ENCODE assay signal across 8 cellular contexts in the genomic region with DNA sequence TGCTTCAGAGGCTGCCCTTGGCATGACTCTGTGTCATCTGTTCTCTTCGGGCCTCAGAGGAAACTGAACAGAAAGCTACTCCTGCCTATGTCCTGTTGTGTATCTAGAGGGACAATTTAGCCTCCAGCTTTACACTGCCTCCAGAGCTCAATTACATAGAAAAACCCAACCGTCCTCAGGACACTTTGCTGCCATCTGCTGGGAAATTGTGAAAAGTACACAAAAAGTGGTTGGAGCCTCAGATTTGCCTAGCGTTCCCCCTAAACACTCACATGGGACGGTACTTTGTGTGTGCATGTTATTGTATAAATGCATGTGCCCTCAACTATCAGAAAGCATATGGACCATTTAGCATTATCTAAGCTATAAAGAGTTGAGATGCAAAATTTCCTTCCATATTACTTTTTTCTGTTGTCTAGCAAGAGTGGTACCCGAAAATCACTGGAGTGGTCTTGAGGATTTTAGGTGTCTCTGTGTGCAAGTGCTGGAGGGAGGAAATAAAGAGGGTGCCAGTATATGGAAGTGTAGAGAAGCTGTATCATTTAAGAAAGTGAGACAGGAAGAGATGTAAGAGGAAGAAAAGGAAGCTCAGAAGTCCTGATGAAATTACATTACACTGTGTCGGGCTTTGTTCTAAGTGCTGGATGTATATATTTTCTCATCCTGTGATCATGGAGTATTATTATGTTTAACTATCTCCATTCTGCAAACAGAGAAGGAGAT. TPM values are rescaled to one million over a fixed set of nuclear protein-coding genes. Genes with fewer than 3 reads are reported as not detected.
DNase-seq lines count a peak whose midpoint lies in the region; ATAC-seq and TF ChIP-seq lines count a peak whose summit lies in the region.

No MANE protein-coding gene starts in this region.

- H3K4me1 ChIP-seq in Panc1 (ENCODE audit: control insufficient read depth, insufficient read depth, low read length) = no peaks in the 10 kb centered on the region
- H3K4me1 ChIP-seq in gastroesophageal sphincter = no peaks in the 10 kb centered on the region
- H3K4me1 ChIP-seq in smooth muscle cell (ENCODE audit: low read depth) = no peaks in the 10 kb centered on the region
- H3K4me1 ChIP-seq in BE2C = no peaks in the 10 kb centered on the region

- no TSS peak for BruUV-seq in Panc1 (replicated peaks; lab: Mats Ljungman, UMichigan)

- H3K27ac ChIP-seq in AG04450 (ENCODE audit: low read depth, low read length) (no peak overlapping the region), Panc1 (ENCODE audit: low read length) (no peak overlapping the region), gastroesophageal sphincter (no peak overlapping the region), smooth muscle cell (ENCODE audit: low read depth) (no peak overlapping the region)

- H3F3A ChIP-seq in smooth muscle cell (ENCODE audit: low read depth) = no peaks in the 10 kb centered on the region

- no peak overlapping the region for H2AFZ ChIP-seq in smooth muscle cell (ENCODE audit: low read depth)

- ATAC-seq in GM19395 (IDR thresholded peaks at IDR 0.05; ENCODE audit: unreplicated experiment) = peak; percentile 72
- ATAC-seq in Panc1 = peak; percentile 63; the same call in 1 of the 2 replicates
- ATAC-seq in gastroesophageal sphincter = no peak
- no peak for ATAC-seq in GM18505 (IDR thresholded peaks at IDR 0.05; ENCODE audit: unreplicated experiment)

- H3K27me3 ChIP-seq in AG04450 (ENCODE audit: control insufficient read depth, insufficient read depth, low read length) = no peaks in the 10 kb centered on the region
- H3K27me3 ChIP-seq in Panc1 (ENCODE audit: control insufficient read depth, insufficient read depth, low read length) = no peaks in the 10 kb centered on the region
- H3K27me3 ChIP-seq in gastroesophageal sphincter = peaks cover 6% of the 10 kb centered on the region
- no peaks in the 10 kb centered on the region for H3K27me3 ChIP-seq in smooth muscle cell (ENCODE audit: low read depth)
- H3K27me3 ChIP-seq in BE2C = no peaks in the 10 kb centered on the region

- no peak for DNase-seq in AG04450 (ENCODE audit: low read depth, low spot score)
- DNase-seq in Panc1 (ENCODE audit: low read depth, low spot score) = peak; percentile 7
- DNase-seq in smooth muscle cell (lab: John Stamatoyannopoulos, UW; ENCODE audit: unreplicated experiment) = no peak
- no peak for DNase-seq in NCI-H774 (lab: John Stamatoyannopoulos, UW)
- no peak for DNase-seq in BE2C

- no peak overlapping the region for H3K9ac ChIP-seq in smooth muscle cell (ENCODE audit: low read depth)

- TF ChIP-seq POLR2A in gastroesophageal sphincter (IDR thresholded peaks at IDR 0.05) (no peak), GM18505 (IDR thresholded peaks at IDR 0.05; ENCODE audit: borderline replicate concordance, extremely low read depth, insufficient read depth, insufficient read length) (no peak)

- no peak overlapping the region for H3K4me2 ChIP-seq in smooth muscle cell

- no peak overlapping the region for H3K4me3 ChIP-seq in AG04450 (ENCODE audit: low read depth, low read length)
- H3K4me3 ChIP-seq in Panc1 (ENCODE audit: low read depth in 2 of 2, low read length in 2 of 2) = no peak overlapping the region
- H3K4me3 ChIP-seq in gastroesophageal sphincter = no peak overlapping the region
- no peak overlapping the region for H3K4me3 ChIP-seq in smooth muscle cell
- no peak overlapping the region for H3K4me3 ChIP-seq in BE2C (ENCODE audit: low read depth, low read length)

- peaks cover 13% of the 10 kb centered on the region for H3K9me3 ChIP-seq in AG04450 (ENCODE audit: control insufficient read depth, insufficient read depth, low read length)
- H3K9me3 ChIP-seq in Panc1 (ENCODE audit: control insufficient read depth, insufficient read depth, low read depth, low read length) = no peaks in the 10 kb centered on the region
- H3K9me3 ChIP-seq in gastroesophageal sphincter = no peaks in the 10 kb centered on the region
- no peaks in the 10 kb centered on the region for H3K9me3 ChIP-seq in smooth muscle cell (replicated peaks; ENCODE audit: low read depth)
- H3K9me3 ChIP-seq in BE2C = no peaks in the 10 kb centered on the region

- H3K79me2 ChIP-seq in smooth muscle cell (ENCODE audit: low read depth) = no peaks in the 10 kb centered on the region

- in situ Hi-C loops in Panc1 (cut with HindIII; ENCODE audit: low pct_unique_long_range_greater_than_20kb, low sequenced_read_pairs) = no loop called here

- H3K36me3 ChIP-seq in Panc1 (ENCODE audit: control insufficient read depth, insufficient read depth, low read length) = no peaks in the 10 kb centered on the region
- H3K36me3 ChIP-seq in gastroesophageal sphincter = no peaks in the 10 kb centered on the region
- no peaks in the 10 kb centered on the region for H3K36me3 ChIP-seq in smooth muscle cell (ENCODE audit: low read depth)
- H3K36me3 ChIP-seq in BE2C = no peaks in the 10 kb centered on the region

- peak; percentile 41 for TF ChIP-seq CTCF in AG04450 (IDR thresholded peaks at IDR 0.05; ENCODE audit: low read depth, low read length)
- TF ChIP-seq CTCF in Panc1 (IDR thresholded peaks at IDR 0.05) = peak; percentile 74
- peak in 3 of 4 experiments; percentile 12 to 46 (median 28) for TF ChIP-seq CTCF in gastroesophageal sphincter (IDR thresholded peaks at IDR 0.05)
- TF ChIP-seq CTCF in smooth muscle cell (IDR thresholded peaks at IDR 0.05; ENCODE audit: borderline replicate concordance, insufficient read depth, poor library complexity, severe bottlenecking) = peak; percentile 53
- TF ChIP-seq CTCF in BE2C (IDR thresholded peaks at IDR 0.05; ENCODE audit: low read depth, low read length) = no peak

- intact Hi-C loops in Panc1 (cut with micrococcal nuclease; ENCODE audit: unreplicated experiment) = loop anchor here (5.0 kb wide), 1 partner anchor 429 kb away; no protein-coding TSS in a partner anchor

- no peaks in the 10 kb centered on the region for H4K20me1 ChIP-seq in smooth muscle cell (ENCODE audit: low read depth)

- POLR2A ChIA-PET in AG04450 (lab: Yijun Ruan, JAX) = no interaction called here
- POLR2A ChIA-PET in Panc1 (lab: Charles Lee) = interaction anchor here (0.5 kb wide), 1 partner anchor 129 kb away, joined by 6 read pairs; no protein-coding TSS in a partner anchor

- CTCF ChIA-PET in AG04450 (lab: Charles Lee) = interaction anchor here (0.6 to 2.3 kb wide), 13 partner anchors 9 to 712 kb away, joined by 3 to 13 read pairs (median 3); no protein-coding TSS in a partner anchor
- CTCF ChIA-PET in Panc1 (lab: Charles Lee) = interaction anchor here (0.6 to 1.4 kb wide), 4 partner anchors 82 to 429 kb away, joined by 3 to 7 read pairs (median 4); no protein-coding TSS in a partner anchor

- WGBS in gastroesophageal sphincter (ENCODE audit: low coverage in 1 of 2), 2 donors = 33 to 38% methylated on average over 2 to 6 of the region's 6 CpGs
- 63% methylated on average over 6 of the region's 6 CpGs for WGBS in smooth muscle cell (ENCODE audit: low lambda C conversion rate)

- TF ChIP-seq EP300 in gastroesophageal sphincter (IDR thresholded peaks at IDR 0.05) = no peak

RNA-seq across cellular contexts. Expression of a gene that starts 8.7 kb away (rescaled TPM):
- not detected in 2 replicates for polyA plus RNA-seq in AG04450 (2011; rRNA removed)
- polyA minus RNA-seq in AG04450 (2011; rRNA and poly(A)+ RNA removed) = not detected in 2 replicates
- total RNA-seq in Panc1 (2021; ENCODE audit: unreplicated experiment) = not detected
- polyA plus RNA-seq in Panc1 (2012; ENCODE audit: insufficient read length) = 0.69 TPM
- total RNA-seq in gastroesophageal sphincter = 1 to 10 TPM in 3 of 4 donors, not detected in 1; 3.0 to 8.2 (median 3.9) TPM
- total RNA-seq in smooth muscle cell = not detected in 2 replicates
- polyA plus RNA-seq in smooth muscle cell = 0.26 TPM in 1 of 2 replicates, not detected in the other
- 0.94 TPM for polyA plus RNA-seq in BE2C (2012; ENCODE audit: insufficient read depth, insufficient read length, low read depth)

RNA-seq across cellular contexts. Expression of a gene that starts 28.8 kb away (rescaled TPM):
- not detected in 2 replicates for polyA plus RNA-seq in AG04450 (2011; rRNA removed)
- not detected in 2 replicates for polyA minus RNA-seq in AG04450 (2011; rRNA and poly(A)+ RNA removed)
- total RNA-seq in Panc1 (2021; ENCODE audit: unreplicated experiment) = not detected
- not detected for polyA plus RNA-seq in Panc1 (2012; ENCODE audit: insufficient read length)
- 10 to 100 TPM; 10.5 to 65.7 (median 25.8) TPM for total RNA-seq in gastroesophageal sphincter
- not detected in 2 replicates for total RNA-seq in smooth muscle cell
- polyA plus RNA-seq in smooth muscle cell = not detected in 2 replicates
- polyA plus RNA-seq in BE2C (2012; ENCODE audit: insufficient read depth, insufficient read length, low read depth) = not detected

Comparison
In these comparisons a context has a peak if more than half of its experiments do, and no peak if none do; other contexts are left out.
1. ATAC-seq: peak in GM19395 (single experiment) and Panc1 (single experiment); none in gastroesophageal sphincter (single experiment) and GM18505 (single experiment).
2. RNA of a gene that starts 28.8 kb away (total RNA-seq): 10.5 to 65.7 TPM in gastroesophageal sphincter; not detected in Panc1 (single experiment) and not detected in smooth muscle cell; every median in the first group is over 10 times any median in the second.